Comparison of ENCODE assay signal across 8 cellular contexts in genomic region chr10:98790817-98791216, GRCh38.
DNase-seq lines count a peak whose midpoint lies in the region; ATAC-seq, FAIRE-seq and TF ChIP-seq lines count a peak whose summit lies in the region.

No MANE protein-coding gene starts in this region.

- POLR2A ChIA-PET in HepG2 (lab: Yijun Ruan, JAX): no interaction called here

- H3K4me2 ChIP-seq in DOHH2 (ENCODE audit: low read length) (no peak overlapping the region), HepG2 (ENCODE audit: low read depth, low read length) (no peak overlapping the region)

- no peak for TF ChIP-seq RAD21 in HepG2 (CRISPR knock-in tag; IDR thresholded peaks at IDR 0.05)

- no peak overlapping the region for H3K27ac ChIP-seq in DOHH2 (ENCODE audit: low read depth, low read length)
- no peak overlapping the region for H3K27ac ChIP-seq in adrenal gland
- H3K27ac ChIP-seq in HepG2 (ENCODE audit: extremely low read length, insufficient read depth, low read length): no peak overlapping the region

- H3F3A ChIP-seq in DOHH2 (ENCODE audit: control insufficient read depth, insufficient read depth): no peaks in the 10 kb centered on the region

- H4K20me1 ChIP-seq in DOHH2 (ENCODE audit: control insufficient read depth, insufficient read depth, low read depth, low read length) (no peaks in the 10 kb centered on the region), HepG2 (ENCODE audit: insufficient read depth, low read length) (no peaks in the 10 kb centered on the region)

- CTCF ChIA-PET in HepG2 (lab: Yijun Ruan, JAX; ENCODE audit: low intra/inter-chr PET ratio, low total read pairs): interaction anchor here (1.0 kb wide), 1 partner anchor 456 kb away, joined by 3 read pairs; no protein-coding TSS in a partner anchor

- H3K4me1 ChIP-seq in DOHH2 (ENCODE audit: control insufficient read depth, low read length): no peaks in the 10 kb centered on the region
- H3K4me1 ChIP-seq in adrenal gland (replicated peaks in 1 of 2): no peaks in the 10 kb centered on the region
- H3K4me1 ChIP-seq in HepG2 (ENCODE audit: insufficient read depth, low read length): no peaks in the 10 kb centered on the region

- no peak overlapping the region for H3K9ac ChIP-seq in HepG2 (ENCODE audit: insufficient read depth, low read depth, low read length)

- TF ChIP-seq CTCF in DOHH2 (IDR thresholded peaks at IDR 0.05; ENCODE audit: low read depth, low read length, poor library complexity, severe bottlenecking): peak; percentile 49
- peak in 5 of 6 experiments; percentile 6 to 29 (median 22) for TF ChIP-seq CTCF in adrenal gland (IDR thresholded peaks at IDR 0.05)
- peak; percentile 21; the same call in 1 of the 2 replicates for TF ChIP-seq CTCF in HepG2 (CRISPR knock-in tag; IDR thresholded peaks at IDR 0.05)

- no peaks in the 10 kb centered on the region for H3K27me3 ChIP-seq in DOHH2 (ENCODE audit: control insufficient read depth, low read length)
- no peaks in the 10 kb centered on the region for H3K27me3 ChIP-seq in adrenal gland
- 0 out of 5 replicates have a peak, but pooled peaks cover 0 to 2% of the 10 kb centered on the region in 2 experiments for H3K27me3 ChIP-seq in HepG2 (ENCODE audit: control insufficient read depth in 1 of 2, insufficient read depth in 2 of 2, low read length in 2 of 2)

- BruUV-seq in HepG2 (replicated peaks; lab: Mats Ljungman, UMichigan): no TSS peak

- TF ChIP-seq POLR2A in adrenal gland (IDR thresholded peaks at IDR 0.05) (no peak), HepG2 (IDR thresholded peaks at IDR 0.05; ENCODE audit: insufficient read depth in 1 of 2, low read depth in 2 of 2, low read length in 2 of 2) (no peak)

- H3K79me2 ChIP-seq in DOHH2 (ENCODE audit: control insufficient read depth, low read length): no peaks in the 10 kb centered on the region
- H3K79me2 ChIP-seq in HepG2 (ENCODE audit: insufficient read depth, low read length): no peaks in the 10 kb centered on the region

- H3K4me3 ChIP-seq in DOHH2 (ENCODE audit: low read length) (no peak overlapping the region), adrenal gland (no peak overlapping the region), HepG2 (replicated peaks in 1 of 3; ENCODE audit: insufficient read depth in 1 of 3, low read depth in 2 of 3, low read length in 3 of 3) (no peak overlapping the region)

- intact Hi-C loops in adrenal gland (cut with DNase I) (no loop called here), HepG2 (cut with micrococcal nuclease; ENCODE audit: unreplicated experiment) (no loop called here)

- H3K36me3 ChIP-seq in DOHH2 (ENCODE audit: control insufficient read depth, low read length) (no peaks in the 10 kb centered on the region), adrenal gland (replicated peaks in 1 of 2) (no peaks in the 10 kb centered on the region), HepG2 (replicated peaks in 1 of 2; ENCODE audit: control insufficient read depth in 1 of 2, insufficient read depth in 2 of 2, low read length in 2 of 2) (no peaks in the 10 kb centered on the region)

- DNase-seq in KBM-7 (peak; percentile 41), adrenal gland (no peak), HepG2 (ENCODE audit: low spot score) (no peak), NCI-H2029 treated with DMSO at 0.1 percent for 48 hours (lab: John Stamatoyannopoulos, UW) (no peak)
- DNase-seq in activated naive CD4-positive, alpha-beta T cell treated with anti-CD3 and anti-CD28 coated beads, Interleukin-2, amount 50 U/mL, for 16 hours: no peak

- ATAC-seq in HepG2: no peak
- ATAC-seq in HG02678 (IDR thresholded peaks at IDR 0.05; ENCODE audit: unreplicated experiment): no peak
- ATAC-seq in GM21447 (IDR thresholded peaks at IDR 0.05; ENCODE audit: unreplicated experiment): no peak

- H3K9me3 ChIP-seq in DOHH2 (ENCODE audit: control insufficient read depth, insufficient read depth, low read length) (no peaks in the 10 kb centered on the region), adrenal gland (replicated peaks in 1 of 3) (no peaks in the 10 kb centered on the region), HepG2 (ENCODE audit: low read length) (no peaks in the 10 kb centered on the region)

- TF ChIP-seq EP300 in HepG2 (IDR thresholded peaks at IDR 0.05; ENCODE audit: low read depth in 2 of 2, low read length in 2 of 2) (no peak), HepG2 (CRISPR knock-in tag; IDR thresholded peaks at IDR 0.05; ENCODE audit: borderline replicate concordance) (no peak)

- no peak for FAIRE-seq in HepG2 (lab: Jason Lieb, UNC)

- no peaks in the 10 kb centered on the region for H3K9me2 ChIP-seq in DOHH2 (replicated peaks; ENCODE audit: control insufficient read depth, low read length)

- no peak overlapping the region for H2AFZ ChIP-seq in HepG2 (ENCODE audit: low read length)

- in situ Hi-C loops in KBM-7 (cut with MboI; ENCODE audit: low pct_unique_long_range_greater_than_20kb, low sequenced_read_pairs) (no loop called here), HepG2 (cut with HindIII; ENCODE audit: extremely low pct_ligation_motif_present, low pct_unique_long_range_greater_than_20kb) (no loop called here)

TF ChIP-seq in HepG2, 621 proteins besides CTCF, POLR2A, EP300 and RAD21:
- TF ChIP-seq THAP9 (CRISPR knock-in tag; IDR thresholded peaks at IDR 0.05; ENCODE audit: borderline replicate concordance): no peak
- no peak for TF ChIP-seq SP1 (IDR thresholded peaks at IDR 0.05)
- TF ChIP-seq SP1 (CRISPR knock-in tag; IDR thresholded peaks at IDR 0.05): no peak
- peak; percentile 25; the same call in 1 of the 2 replicates for TF ChIP-seq STAG1 (CRISPR knock-in tag; IDR thresholded peaks at IDR 0.05)
- TF ChIP-seq PLSCR1 (CRISPR knock-in tag; IDR thresholded peaks at IDR 0.05; ENCODE audit: borderline replicate concordance): no peak
